Comparison of ENCODE assay signal across 20 cellular contexts in the genomic region with DNA sequence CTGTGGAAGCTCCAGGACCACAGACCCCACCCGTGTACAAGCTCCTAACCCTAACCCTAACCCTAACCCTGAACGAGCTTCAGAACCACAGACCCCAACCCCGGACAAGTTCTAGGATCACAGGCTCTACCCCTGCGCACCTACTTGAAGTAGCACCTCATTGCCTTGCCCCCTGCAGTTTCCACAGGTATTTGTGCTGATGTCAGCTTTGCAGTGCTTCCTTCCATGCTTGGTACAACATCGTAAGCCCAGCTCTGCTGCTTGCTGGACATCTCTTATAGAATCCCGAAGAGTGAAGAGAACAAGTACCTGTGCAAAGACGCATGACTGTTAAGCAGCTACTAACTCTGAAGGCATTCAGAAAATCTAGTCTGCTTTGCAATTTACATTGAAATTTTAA. TPM values are rescaled to one million over a fixed set of nuclear protein-coding genes. Genes with fewer than 3 reads are reported as not detected.
DNase-seq lines count a peak whose midpoint lies in the region; ATAC-seq, FAIRE-seq and TF ChIP-seq lines count a peak whose summit lies in the region.
"Had no signal": no experiment of that assay in that cellular context is flagged by ENCODE, and none has a peak within 500 bp of the region (broad histone marks: within the 10 kb centered on the region; RNA-seq: fewer than 3 reads in every experiment).

No MANE protein-coding gene starts in this region.

- no peak for TF ChIP-seq POLR2A in A549 (IDR thresholded peaks at IDR 0.05; ENCODE audit: low read length)
- no peak for TF ChIP-seq POLR2A in GM12891 (IDR thresholded peaks at IDR 0.05; ENCODE audit: low read depth, low read length)

- H3K27me3 Mint-ChIP-seq in activated CD4-positive, alpha-beta T cell treated with anti-CD3 and anti-CD28 coated beads, Interleukin-2, amount 10 ng/mL, durations not matched to agents 7 days and 5 days = peaks cover 16% of the 10 kb centered on the region

- 62% methylated on average over 7 of the region's 7 CpGs for WGBS in A549 (ENCODE audit: missing lambda C conversion rate)

- CTCF ChIA-PET in activated CD4-positive, alpha-beta T cell treated with anti-CD3 and anti-CD28 coated beads, Interleukin-2, amount 10 ng/mL, durations not matched to agents 7 days and 5 days (lab: Charles Lee) = interaction anchor here (0.6 to 1.0 kb wide), 4 partner anchors 17 to 119 kb away, joined by 3 to 4 read pairs (median 3); no protein-coding TSS in a partner anchor
- CTCF ChIA-PET in A549 (lab: Yijun Ruan, JAX) = interaction anchor here (1.4 kb wide), 1 partner anchor 13 kb away, joined by 3 read pairs; no protein-coding TSS in a partner anchor

- H3K9me3 Mint-ChIP-seq in activated CD4-positive, alpha-beta T cell treated with anti-CD3 and anti-CD28 coated beads, Interleukin-2, amount 10 ng/mL, durations not matched to agents 7 days and 5 days = no peaks in the 10 kb centered on the region
- H3K9me3 Mint-ChIP-seq: CD4-positive, alpha-beta memory T cell had no signal

- DNase-seq in activated CD4-positive, alpha-beta T cell treated with anti-CD3 and anti-CD28 coated beads, Interleukin-2, amount 10 ng/mL, durations not matched to agents 7 days and 5 days = no peak
- no peak for DNase-seq in activated CD4-positive, alpha-beta T cell treated with anti-CD3 and anti-CD28 coated beads for 48 hours
- DNase-seq in A549 (ENCODE audit: low read depth in 1 of 2, low spot score in 1 of 2) (no peak), ecto neural progenitor cell (ENCODE audit: low spot score) (peak; percentile 21), urothelium cell line (ENCODE audit: low spot score) (no peak), NCI-H146 treated with DMSO at 0.1 percent for 48 hours (lab: John Stamatoyannopoulos, UW; ENCODE audit: unreplicated experiment) (no peak), GM12891 (ENCODE audit: insufficient read length, low spot score) (no peak)
- DNase-seq: CD4-positive, alpha-beta memory T cell; DMS153; DMS79; GDM1; GOT3; H9 had no signal

- H3K4me1 ChIP-seq in A549 = no peaks in the 10 kb centered on the region

- H3K4me2 ChIP-seq in A549 = no peak overlapping the region
- H3K4me2 ChIP-seq: BLaER1 had no signal

- no peaks in the 10 kb centered on the region for H3K9me3 ChIP-seq in A549
- H3K9me3 ChIP-seq: BLaER1 had no signal

- no peak for ATAC-seq in A549

- FAIRE-seq in A549 (lab: Jason Lieb, UNC) (no peak), urothelium cell line (lab: Jason Lieb, UNC) (peak; percentile 37), GM12891 (lab: Jason Lieb, UNC) (no peak)
- FAIRE-seq: HTR-8/SVneo had no signal

- no peak overlapping the region for H3K27ac ChIP-seq in A549
- H3K27ac ChIP-seq: 22Rv1, BLaER1 had no signal

- no peak for TF ChIP-seq EP300 in A549 (IDR thresholded peaks at IDR 0.05)

- no peak for TF ChIP-seq CTCF in A549 (IDR thresholded peaks at IDR 0.05)

- no peak overlapping the region for H3K4me3 Mint-ChIP-seq in activated CD4-positive, alpha-beta T cell treated with anti-CD3 and anti-CD28 coated beads, Interleukin-2, amount 10 ng/mL, durations not matched to agents 7 days and 5 days
- H3K4me3 Mint-ChIP-seq: CD14-positive monocyte; CD4-positive, alpha-beta memory T cell; H9 had no signal

- POLR2A ChIA-PET in activated CD4-positive, alpha-beta T cell treated with anti-CD3 and anti-CD28 coated beads, Interleukin-2, amount 10 ng/mL, durations not matched to agents 7 days and 5 days (lab: Charles Lee) = no interaction called here
- POLR2A ChIA-PET in A549 (lab: Yijun Ruan, JAX) = no interaction called here

- no peak overlapping the region for H3K4me3 ChIP-seq in A549
- H3K4me3 ChIP-seq: BLaER1 had no signal

- H3K36me3 Mint-ChIP-seq in activated CD4-positive, alpha-beta T cell treated with anti-CD3 and anti-CD28 coated beads, Interleukin-2, amount 10 ng/mL, durations not matched to agents 7 days and 5 days (ENCODE audit: low read depth) = no peaks in the 10 kb centered on the region
- H3K36me3 Mint-ChIP-seq: CD14-positive monocyte; CD4-positive, alpha-beta memory T cell had no signal

- peak overlapping the region; percentile 78 for H3K27ac Mint-ChIP-seq in activated CD4-positive, alpha-beta T cell treated with anti-CD3 and anti-CD28 coated beads, Interleukin-2, amount 10 ng/mL, durations not matched to agents 7 days and 5 days
- H3K27ac Mint-ChIP-seq: CD14-positive monocyte, H9 had no signal

- H3K4me1 Mint-ChIP-seq in activated CD4-positive, alpha-beta T cell treated with anti-CD3 and anti-CD28 coated beads, Interleukin-2, amount 10 ng/mL, durations not matched to agents 7 days and 5 days = peaks cover 12% of the 10 kb centered on the region

- no peak for TF ChIP-seq RAD21 in A549 (conservative IDR thresholded peaks at IDR 0.05 in 1 of 2, IDR thresholded peaks at IDR 0.05 in 1 of 2)

TF ChIP-seq in A549, 52 proteins besides CTCF, POLR2A, EP300 and RAD21:
- TF ChIP-seq ESRRA (IDR thresholded peaks at IDR 0.05; ENCODE audit: borderline replicate concordance, low read length) (no peak), JUN (IDR thresholded peaks at IDR 0.05) (no peak), CHD4 (IDR thresholded peaks at IDR 0.05; ENCODE audit: borderline replicate concordance) (no peak), EHF (CRISPR knock-in tag; IDR thresholded peaks at IDR 0.05) (no peak), MAFK (IDR thresholded peaks at IDR 0.05; ENCODE audit: partially characterized antibody) (peak; percentile 57), CEBPB (IDR thresholded peaks at IDR 0.05) (no peak), E2F6 (IDR thresholded peaks at IDR 0.05; ENCODE audit: borderline replicate concordance, low read depth) (no peak), NFE2L2 (conservative IDR thresholded peaks at IDR 0.05; ENCODE audit: low read length) (no peak)
- TF ChIP-seq, protein P1, sequence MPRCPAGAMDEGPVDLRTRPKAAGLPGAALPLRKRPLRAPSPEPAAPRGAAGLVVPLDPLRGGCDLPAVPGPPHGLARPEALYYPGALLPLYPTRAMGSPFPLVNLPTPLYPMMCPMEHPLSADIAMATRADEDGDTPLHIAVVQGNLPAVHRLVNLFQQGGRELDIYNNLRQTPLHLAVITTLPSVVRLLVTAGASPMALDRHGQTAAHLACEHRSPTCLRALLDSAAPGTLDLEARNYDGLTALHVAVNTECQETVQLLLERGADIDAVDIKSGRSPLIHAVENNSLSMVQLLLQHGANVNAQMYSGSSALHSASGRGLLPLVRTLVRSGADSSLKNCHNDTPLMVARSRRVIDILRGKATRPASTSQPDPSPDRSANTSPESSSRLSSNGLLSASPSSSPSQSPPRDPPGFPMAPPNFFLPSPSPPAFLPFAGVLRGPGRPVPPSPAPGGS (IDR thresholded peaks at IDR 0.05) = no peak

TF ChIP-seq in GM12891, 5 proteins besides CTCF, POLR2A, EP300 and RAD21:
- TF ChIP-seq TAF1 (IDR thresholded peaks at IDR 0.05; ENCODE audit: low read depth, low read length) (no peak), SPI1 (IDR thresholded peaks at IDR 0.05; ENCODE audit: low read depth, low read length) (no peak), PAX5 (IDR thresholded peaks at IDR 0.05; ENCODE audit: insufficient read depth, low read length, severe bottlenecking) (no peak), POLR2AphosphoS5 (IDR thresholded peaks at IDR 0.05; ENCODE audit: low read depth, low read length) (no peak), POU2F2 (IDR thresholded peaks at IDR 0.05; ENCODE audit: low read depth, low read length) (no peak)
TF ChIP-seq in GM12891: peak in this region for 0.

RNA-seq across cellular contexts. Expression of gene CDC16, which starts 20.7 kb away (rescaled TPM):
- 10 to 100 TPM; 81.6 to 85.4 TPM for total RNA-seq in activated CD4-positive, alpha-beta T cell treated with anti-CD3 and anti-CD28 coated beads, Interleukin-2, amount 10 ng/mL, durations not matched to agents 7 days and 5 days
- 79.7 and 85.0 TPM in 2 replicates for polyA plus RNA-seq in A549 (2011; rRNA removed)
- polyA plus RNA-seq in A549 (2012; cell fraction: cytosol; rRNA removed) = 26.0 and 27.0 TPM in 2 replicates
- 21.7 and 29.7 TPM in 2 replicates for polyA plus RNA-seq in A549 (2012; cell fraction: nucleus; rRNA removed)
- polyA plus RNA-seq in A549 (2017; fragmentation: RNase III; extraction: RNeasy Plus Mini Kit Qiagen cat#74134 plus additional on column Dnase treatment) = 42.4 to 46.3 TPM (median 46.1 TPM) in 3 replicates
- polyA minus RNA-seq in A549 (2011; rRNA and poly(A)+ RNA removed) = 36.6 and 40.0 TPM in 2 replicates
- polyA plus RNA-seq in GM12891 (2012; ENCODE audit: low read depth, missing spikeins) = 37.0 TPM

RNA-seq across cellular contexts. Expression of gene CFAP97D2, which starts 34.9 kb away (rescaled TPM):
- total RNA-seq in activated CD4-positive, alpha-beta T cell treated with anti-CD3 and anti-CD28 coated beads, Interleukin-2, amount 10 ng/mL, durations not matched to agents 7 days and 5 days = not detected
- polyA plus RNA-seq in A549 (2011; rRNA removed) (not detected in 2 replicates), A549 (2017; fragmentation: RNase III; extraction: RNeasy Plus Mini Kit Qiagen cat#74134 plus additional on column Dnase treatment) (not detected in 3 replicates)
- polyA plus RNA-seq in A549 (2012; cell fraction: cytosol; rRNA removed) = not detected in 2 replicates
- not detected in 2 replicates for polyA plus RNA-seq in A549 (2012; cell fraction: nucleus; rRNA removed)
- not detected in 2 replicates for polyA minus RNA-seq in A549 (2011; rRNA and poly(A)+ RNA removed)
- not detected for polyA plus RNA-seq in GM12891 (2012; ENCODE audit: low read depth, missing spikeins)
- total RNA-seq: A673; CD4-positive, alpha-beta memory T cell; Daoy; H9 had no signal
- polyA plus RNA-seq: AG04450; CD4-positive, alpha-beta memory T cell had no signal
